Comparison of ENCODE assay signal across 28 cellular contexts in the genomic region with DNA sequence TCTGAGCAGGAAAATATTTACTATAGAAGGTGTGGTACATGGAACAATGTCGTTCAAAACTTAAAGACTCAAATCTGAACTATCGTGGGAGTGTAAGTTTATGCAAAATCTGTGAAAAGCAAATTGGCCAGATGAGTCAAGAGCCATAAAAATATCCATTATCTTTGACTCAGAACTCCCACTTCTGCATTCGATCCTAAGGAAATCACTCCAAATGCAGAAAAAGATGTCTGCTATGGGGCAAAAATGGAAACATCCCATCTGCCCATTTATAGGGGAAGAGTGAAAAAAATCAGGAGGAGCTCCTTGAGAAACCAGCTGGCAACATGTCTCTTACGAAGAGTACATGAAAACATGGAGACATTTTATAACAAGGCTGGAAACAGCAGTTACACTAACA. TPM values are rescaled to one million over a fixed set of nuclear protein-coding genes. Genes with fewer than 3 reads are reported as not detected.
DNase-seq lines count a peak whose midpoint lies in the region; ATAC-seq, FAIRE-seq and TF ChIP-seq lines count a peak whose summit lies in the region.
"Had no signal": no experiment of that assay in that cellular context is flagged by ENCODE, and none has a peak within 500 bp of the region (broad histone marks: within the 10 kb centered on the region; RNA-seq: fewer than 3 reads in every experiment).

No MANE protein-coding gene starts in this region.

- TF ChIP-seq EP300 in A549 (IDR thresholded peaks at IDR 0.05), result no peak

- no peak overlapping the region for H3K4me3 ChIP-seq in A549
- H3K4me3 ChIP-seq in HEK293 (ENCODE audit: low read depth, low read length), result no peak overlapping the region
- no peak overlapping the region for H3K4me3 ChIP-seq in right atrium auricular region
- H3K4me3 ChIP-seq: BLaER1 treated with 17β-estradiol and CSF1 and Interleukin-3, amounts not matched to agents 10 nM and 100 nM; GM23338 had no signal

- no peak for DNase-seq in A549 (ENCODE audit: low read depth in 1 of 2, low spot score in 1 of 2)
- DNase-seq in NCI-H2171 treated with DMSO at 0.1 percent for 48 hours (lab: John Stamatoyannopoulos, UW), result peak; percentile 63
- peak; percentile 67 for DNase-seq in inferior parietal cortex (ENCODE audit: extremely low spot score)
- DNase-seq in type B pancreatic cell (ENCODE audit: extremely low spot score, unreplicated experiment), result no peak
- DNase-seq in right atrium auricular region (ENCODE audit: low spot score), result no peak
- DNase-seq in stimulated activated CD4-positive, alpha-beta T cell treated with anti-CD3 and anti-CD28 coated beads, Interleukin-4, amount 100 ng/mL, for 24 hours, result no peak
- DNase-seq in erythroblast (lab: John Stamatoyannopoulos, UW), result no peak
- DNase-seq: ACHN; AML-193; BE2C; Calu3; CD4-positive, alpha-beta memory T cell; COR-L47; DMS53; DMS79 treated with DMSO at 0.1 percent for 48 hours; GF-D8; HFFc6 had no signal

- H3K27ac ChIP-seq in A549, result no peak overlapping the region
- no peak overlapping the region for H3K27ac ChIP-seq in HEK293 (ENCODE audit: extremely low read depth, low read depth, low read length)
- no peak overlapping the region for H3K27ac ChIP-seq in right atrium auricular region
- H3K27ac ChIP-seq: 22Rv1; BLaER1 treated with 17β-estradiol and CSF1 and Interleukin-3, amounts not matched to agents 10 nM and 100 nM had no signal

- no peaks in the 10 kb centered on the region for H3K4me1 ChIP-seq in A549
- no peaks in the 10 kb centered on the region for H3K4me1 ChIP-seq in HEK293 (ENCODE audit: control insufficient read depth, insufficient read depth, low read length)
- H3K4me1 ChIP-seq in right atrium auricular region, result peaks cover 0 to under 1% of the 10 kb centered on the region in 2 donors

- CTCF ChIA-PET in A549 (lab: Yijun Ruan, JAX) (interaction anchor here (0.7 to 4.6 kb wide), 6 partner anchors 11 to 675 kb away, joined by 3 to 28 read pairs (median 4); no protein-coding TSS in a partner anchor), HEK293 (lab: Yijun Ruan, JAX) (interaction anchor here (0.5 to 2.0 kb wide), 3 partner anchors 16 to 292 kb away, joined by 3 to 18 read pairs (median 5); no protein-coding TSS in a partner anchor)

- 12% methylated on average over 4 of the region's 4 CpGs for WGBS in A549 (ENCODE audit: missing lambda C conversion rate)

- H3K4me2 ChIP-seq in A549, result no peak overlapping the region
- H3K4me2 ChIP-seq: GM23338 had no signal

- no peaks in the 10 kb centered on the region for H3K27me3 ChIP-seq in right atrium auricular region
- H3K27me3 ChIP-seq: BE2C; BLaER1 treated with 17β-estradiol and CSF1 and Interleukin-3, amounts not matched to agents 10 nM and 100 nM had no signal

- H3K27me3 Mint-ChIP-seq in type B pancreatic cell, result peaks cover 48% of the 10 kb centered on the region

- peaks cover 7% of the 10 kb centered on the region; the same call in 1 of the 3 replicates for H3K9me3 ChIP-seq in A549
- no peaks in the 10 kb centered on the region for H3K9me3 ChIP-seq in HEK293 (ENCODE audit: control insufficient read depth, insufficient read depth, low read depth, low read length)
- H3K9me3 ChIP-seq in right atrium auricular region, result no peaks in the 10 kb centered on the region
- H3K9me3 ChIP-seq: BE2C had no signal

- TF ChIP-seq CTCF in A549 (IDR thresholded peaks at IDR 0.05) (no peak), HEK293 (tag by site-specific recombination; IDR thresholded peaks at IDR 0.05) (no peak), type B pancreatic cell (conservative IDR thresholded peaks at IDR 0.05) (no peak), right atrium auricular region (IDR thresholded peaks at IDR 0.05) (no peak)

- FAIRE-seq in A549 (lab: Jason Lieb, UNC), result peak; percentile 86
- FAIRE-seq: A204.1 had no signal

- no peak for ATAC-seq in A549
- ATAC-seq: GM23338, HCT116 had no signal

- no peaks in the 10 kb centered on the region for H3K4me1 Mint-ChIP-seq in type B pancreatic cell (ENCODE audit: unreplicated experiment)
- H3K4me1 Mint-ChIP-seq: CD14-positive monocyte; CD4-positive, alpha-beta memory T cell; GM23338 had no signal

- H3K27ac Mint-ChIP-seq in type B pancreatic cell, result no peak overlapping the region
- H3K27ac Mint-ChIP-seq: CD14-positive monocyte; CD4-positive, alpha-beta memory T cell; GM23338; H9; HFFc6 had no signal

- H3K9me3 Mint-ChIP-seq in type B pancreatic cell, result no peaks in the 10 kb centered on the region
- H3K9me3 Mint-ChIP-seq: CD4-positive, alpha-beta memory T cell; GM23338 had no signal

- H3K36me3 ChIP-seq in HEK293 (ENCODE audit: control insufficient read depth in 2 of 2, insufficient read depth in 1 of 2, low read length in 2 of 2) (no peaks in the 10 kb centered on the region), right atrium auricular region (no peaks in the 10 kb centered on the region)
- H3K36me3 ChIP-seq: BE2C; BLaER1 treated with 17β-estradiol and CSF1 and Interleukin-3, amounts not matched to agents 10 nM and 100 nM had no signal

- TF ChIP-seq RAD21 in A549 (conservative IDR thresholded peaks at IDR 0.05 in 1 of 2, IDR thresholded peaks at IDR 0.05 in 1 of 2), result no peak

- TF ChIP-seq POLR2A in A549 (IDR thresholded peaks at IDR 0.05; ENCODE audit: low read length) (no peak), erythroblast (IDR thresholded peaks at IDR 0.05; ENCODE audit: low read length) (no peak)

- H3K36me3 Mint-ChIP-seq in type B pancreatic cell, result no peaks in the 10 kb centered on the region
- H3K36me3 Mint-ChIP-seq: CD14-positive monocyte; CD4-positive, alpha-beta memory T cell had no signal

- H3K4me3 Mint-ChIP-seq in type B pancreatic cell, result no peak overlapping the region
- H3K4me3 Mint-ChIP-seq: CD14-positive monocyte; CD4-positive, alpha-beta memory T cell; GM23338; H9; HFFc6 had no signal

- POLR2A ChIA-PET in A549 (lab: Yijun Ruan, JAX) (no interaction called here), HEK293 (lab: Yijun Ruan, JAX) (no interaction called here)

TF ChIP-seq in A549, 52 proteins besides CTCF, POLR2A, EP300 and RAD21:
- TF ChIP-seq, protein P1, sequence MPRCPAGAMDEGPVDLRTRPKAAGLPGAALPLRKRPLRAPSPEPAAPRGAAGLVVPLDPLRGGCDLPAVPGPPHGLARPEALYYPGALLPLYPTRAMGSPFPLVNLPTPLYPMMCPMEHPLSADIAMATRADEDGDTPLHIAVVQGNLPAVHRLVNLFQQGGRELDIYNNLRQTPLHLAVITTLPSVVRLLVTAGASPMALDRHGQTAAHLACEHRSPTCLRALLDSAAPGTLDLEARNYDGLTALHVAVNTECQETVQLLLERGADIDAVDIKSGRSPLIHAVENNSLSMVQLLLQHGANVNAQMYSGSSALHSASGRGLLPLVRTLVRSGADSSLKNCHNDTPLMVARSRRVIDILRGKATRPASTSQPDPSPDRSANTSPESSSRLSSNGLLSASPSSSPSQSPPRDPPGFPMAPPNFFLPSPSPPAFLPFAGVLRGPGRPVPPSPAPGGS (IDR thresholded peaks at IDR 0.05), result no peak
- TF ChIP-seq FOSB (CRISPR knock-in tag; IDR thresholded peaks at IDR 0.05) (no peak), TFCP2L1 (CRISPR knock-in tag; IDR thresholded peaks at IDR 0.05) (no peak), CBX8 (IDR thresholded peaks at IDR 0.05) (no peak), HEYL (CRISPR knock-in tag; IDR thresholded peaks at IDR 0.05) (no peak), HOXB13 (CRISPR knock-in tag; IDR thresholded peaks at IDR 0.05; ENCODE audit: low read depth) (no peak), MAFK (IDR thresholded peaks at IDR 0.05; ENCODE audit: partially characterized antibody) (no peak), HOXB5 (CRISPR knock-in tag; IDR thresholded peaks at IDR 0.05) (no peak), GATA3 (IDR thresholded peaks at IDR 0.05; ENCODE audit: borderline replicate concordance) (no peak)

RNA-seq across cellular contexts. Expression of a gene that starts 43.6 kb away (rescaled TPM):
- polyA plus RNA-seq in A549 (2011; rRNA removed) (not detected in 2 replicates), A549 (2017; fragmentation: RNase III; extraction: RNeasy Plus Mini Kit Qiagen cat#74134 plus additional on column Dnase treatment) (not detected in 3 replicates)
- polyA plus RNA-seq in A549 (2012; cell fraction: cytosol; rRNA removed), result not detected in 2 replicates
- polyA plus RNA-seq in A549 (2012; cell fraction: nucleus; rRNA removed), result not detected in 2 replicates
- not detected in 2 replicates for polyA minus RNA-seq in A549 (2011; rRNA and poly(A)+ RNA removed)
- total RNA-seq in type B pancreatic cell (ENCODE audit: low replicate concordance) (not detected in 2 replicates), right atrium auricular region (not detected)
- total RNA-seq: Calu3; CD4-positive, alpha-beta memory T cell; Daoy; G401; GM23338; H4; H9; HFFc6 had no signal
- polyA plus RNA-seq: CD14-positive monocyte; CD4-positive, alpha-beta memory T cell; GM23338 had no signal

Comparison
In these comparisons a context has a peak if more than half of its experiments do, and no peak if none do; other contexts are left out.
1. DNase-seq: peak in NCI-H2171 treated with DMSO at 0.1 percent for 48 hours (single experiment) and inferior parietal cortex (single experiment); none in A549 (0 of 2), type B pancreatic cell (single experiment), right atrium auricular region (single experiment), stimulated activated CD4-positive, alpha-beta T cell treated with anti-CD3 and anti-CD28 coated beads, Interleukin-4, amount 100 ng/mL, for 24 hours (single experiment) and erythroblast (0 of 2).